ENCODE assay signal across 30 cellular contexts in the genomic region with DNA sequence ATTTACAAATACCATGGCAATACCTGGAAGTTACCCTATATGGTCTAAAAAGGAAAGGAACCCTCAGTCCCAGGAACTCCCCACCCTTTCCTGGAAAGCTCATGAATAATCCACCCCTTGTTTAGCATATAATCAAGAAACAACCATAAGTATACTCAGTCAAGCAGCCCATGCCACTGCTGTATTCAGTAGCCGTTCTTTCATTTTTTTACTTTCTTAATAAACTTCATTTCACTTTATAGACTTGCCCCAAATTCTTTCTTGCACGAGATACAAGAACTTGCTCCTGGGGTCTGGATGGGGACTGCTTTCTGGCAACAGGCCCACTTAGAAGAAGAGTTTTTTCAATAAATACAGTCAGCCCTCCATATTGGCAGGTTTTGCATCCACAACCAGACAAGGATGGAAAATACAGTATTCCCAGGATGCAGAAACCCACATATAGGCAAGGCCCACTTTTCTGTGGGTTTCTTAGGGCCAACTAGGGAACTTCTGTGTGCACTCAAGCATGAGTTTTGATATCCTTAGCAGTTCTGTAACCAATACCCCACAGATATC.
"Had no signal": no experiment of that assay in that cellular context is flagged by ENCODE, and none has a peak within 500 bp of the region (broad histone marks: within the 10 kb centered on the region; RNA-seq: fewer than 3 reads in every experiment).

No MANE protein-coding gene starts in this region.

- FAIRE-seq: astrocyte had no signal

- H3K9me3 Mint-ChIP-seq: activated naive CD4-positive, alpha-beta T cell treated with anti-CD3 and anti-CD28 coated beads, Interleukin-2, amount 50 U/mL, for 72 hours; activated naive CD8-positive, alpha-beta T cell treated with anti-CD3 and anti-CD28 coated beads, Interleukin-2, amount 50 U/mL, for 24 hours; activated T-cell treated with anti-CD3 and anti-CD28 coated beads, Interleukin-2, amount 50 U/mL, for 4 hours; brain; central memory CD8-positive, alpha-beta T cell had no signal

- H3K4me3 ChIP-seq: Peyer's patch, SJCRH30 had no signal

- H3K4me2 ChIP-seq: SK-N-SH had no signal

- H3K27me3 Mint-ChIP-seq: activated CD8-positive, alpha-beta memory T cell treated with anti-CD3 and anti-CD28 coated beads, Interleukin-2, amount 10 ng/mL, durations not matched to agents 7 days and 5 days; activated naive CD8-positive, alpha-beta T cell treated with anti-CD3 and anti-CD28 coated beads, Interleukin-2, amount 50 U/mL, for 24 hours; central memory CD8-positive, alpha-beta T cell had no signal

- H3K36me3 ChIP-seq: Peyer's patch had no signal

- H3K27me3 ChIP-seq: Peyer's patch, SJCRH30 had no signal

- H3K4me3 Mint-ChIP-seq: activated CD8-positive, alpha-beta memory T cell treated with anti-CD3 and anti-CD28 coated beads, Interleukin-2, amount 10 ng/mL, durations not matched to agents 7 days and 5 days; activated naive CD8-positive, alpha-beta T cell treated with anti-CD3 and anti-CD28 coated beads, Interleukin-2, amount 50 U/mL, for 24 hours; activated T-cell treated with anti-CD3 and anti-CD28 coated beads, Interleukin-2, amount 50 U/mL, for 4 hours; central memory CD8-positive, alpha-beta T cell had no signal

- H3K9me3 ChIP-seq: Peyer's patch, SJCRH30, SK-N-SH had no signal

- H3K9ac ChIP-seq: SK-N-SH had no signal

- H3K27ac Mint-ChIP-seq: activated CD8-positive, alpha-beta memory T cell treated with anti-CD3 and anti-CD28 coated beads, Interleukin-2, amount 10 ng/mL, durations not matched to agents 7 days and 5 days; activated naive CD4-positive, alpha-beta T cell treated with anti-CD3 and anti-CD28 coated beads, Interleukin-2, amount 50 U/mL, for 72 hours; activated naive CD8-positive, alpha-beta T cell treated with anti-CD3 and anti-CD28 coated beads, Interleukin-2, amount 50 U/mL, for 24 hours had no signal

- ATAC-seq: activated CD4-positive, CD25-positive, alpha-beta regulatory T cell treated with anti-CD3 and anti-CD28 coated beads, Interleukin-2, amount 50 U/mL, for 24 hours; activated CD8-positive, alpha-beta memory T cell treated with anti-CD3 and anti-CD28 coated beads, Interleukin-2, amount 10 ng/mL, durations not matched to agents 7 days and 5 days; activated naive CD4-positive, alpha-beta T cell treated with anti-CD3 and anti-CD28 coated beads, Interleukin-2, amount 50 U/mL, for 72 hours; activated naive CD8-positive, alpha-beta T cell treated with anti-CD3 and anti-CD28 coated beads, Interleukin-2, amount 50 U/mL, for 24 hours; activated T-cell treated with anti-CD3 and anti-CD28 coated beads, Interleukin-2, amount 50 U/mL, for 4 hours had no signal

- H3K27ac ChIP-seq: Peyer's patch, RWPE1, SJCRH30, WERI-Rb-1 had no signal

- DNase-seq: activated CD4-positive, alpha-beta T cell treated with anti-CD3 and anti-CD28 coated beads for 4 hours; activated CD8-positive, alpha-beta memory T cell treated with anti-CD3 and anti-CD28 coated beads, Interleukin-2, amount 10 ng/mL, durations not matched to agents 7 days and 5 days; activated effector memory CD4-positive, alpha-beta T cell treated with anti-CD3 and anti-CD28 coated beads, Interleukin-2, amount 50 U/mL, for 16 hours; activated naive CD4-positive, alpha-beta T cell treated with Interleukin-2 at 50 U/mL for 16 hours; activated naive CD8-positive, alpha-beta T cell treated with anti-CD3 and anti-CD28 coated beads, Interleukin-2, amount 50 U/mL, for 24 hours; activated T-cell treated with anti-CD3 and anti-CD28 coated beads, Interleukin-2, amount 50 U/mL, for 4 hours; amniotic stem cell; Karpas-422; NCI-H1092; NCI-H1417; NCI-H1694; NCI-H2029; NCI-H2107; NCI-H2171 treated with DMSO at 0.1 percent for 48 hours; NCI-H226; NCI-H510A; NCI-H69; NK-92 treated with Interleukin-12 subunit alpha and Interleukin-12 subunit beta, amount 100 ng/mL, for 24 hours; Peyer's patch; Right ventricle myocardium superior; SJCRH30; SK-N-SH; T-helper 1 cell; WERI-Rb-1 had no signal
